Comparison of ENCODE assay signal across 16 cellular contexts in the genomic region with DNA sequence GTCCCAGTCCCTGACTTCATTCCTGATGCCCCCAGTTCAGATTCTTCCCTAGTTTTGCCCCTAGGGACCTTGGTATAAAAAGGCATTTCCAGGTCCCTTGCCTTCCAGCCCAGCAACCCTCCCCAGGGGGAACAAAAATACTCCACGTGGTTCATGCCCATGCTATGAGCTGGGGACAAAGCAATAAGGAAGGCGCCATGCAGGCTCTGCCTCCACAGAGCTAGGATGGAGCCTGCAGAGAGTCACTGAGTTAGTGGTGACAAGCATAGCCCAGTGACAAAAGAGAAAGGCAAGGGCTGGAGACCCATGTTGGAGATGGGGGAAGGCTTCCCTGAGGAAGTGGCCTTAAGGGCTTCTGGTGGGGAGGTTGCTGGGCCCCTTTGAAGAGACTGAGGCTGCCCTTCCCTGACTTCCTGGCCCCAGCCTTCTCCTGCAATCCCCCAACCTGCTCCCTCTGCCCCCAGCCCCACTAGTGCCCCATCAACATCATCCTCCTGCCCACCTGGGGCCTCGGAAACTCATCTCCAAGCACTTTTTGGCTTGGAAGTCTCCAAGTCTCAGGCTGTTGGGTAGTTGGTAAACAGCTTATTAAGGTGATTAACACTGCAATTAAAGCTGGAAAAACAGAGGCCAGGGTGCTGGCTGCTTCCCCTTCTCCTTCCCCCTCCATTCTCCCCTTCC.
DNase-seq lines count a peak whose midpoint lies in the region; ATAC-seq and TF ChIP-seq lines count a peak whose summit lies in the region.
"Had no signal": no experiment of that assay in that cellular context is flagged by ENCODE, and none has a peak within 500 bp of the region (broad histone marks: within the 10 kb centered on the region; RNA-seq: fewer than 3 reads in every experiment).

No MANE protein-coding gene starts in this region.

- no peak for TF ChIP-seq CTCF in NB4 (IDR thresholded peaks at IDR 0.05; ENCODE audit: low read depth, low read length)

- no peak for ATAC-seq in HG03280 (IDR thresholded peaks at IDR 0.05; ENCODE audit: unreplicated experiment)
- ATAC-seq: GM23338 had no signal

- DNase-seq in NCI-H1105 treated with DMSO at 0.1 percent for 48 hours (lab: John Stamatoyannopoulos, UW) (peak; percentile 13), NCI-H1105 (lab: John Stamatoyannopoulos, UW) (no peak), NB4 (ENCODE audit: low read depth) (peak; percentile 50), ecto neural progenitor cell (ENCODE audit: low spot score) (peak; percentile 46), retina (peak; percentile 1)
- DNase-seq in stimulated activated CD8-positive, alpha-beta memory T cell treated with anti-CD3 and anti-CD28 coated beads, Interleukin-4, amount 100 ng/mL, for 48 hours = no peak
- DNase-seq in activated CD8-positive, alpha-beta memory T cell treated with anti-CD3 and anti-CD28 coated beads, Interleukin-2, amount 50 U/mL, for 48 hours = no peak
- DNase-seq: Calu3, DMS79 treated with DMSO at 0.1 percent for 48 hours, GDM1, MG63, NCI-H2029, NCI-H524, Right ventricle myocardium superior had no signal

- no peak overlapping the region for H3K4me3 ChIP-seq in NB4 (ENCODE audit: low read depth, low read length)
- H3K4me3 ChIP-seq: GM23338, MG63 had no signal

- TF ChIP-seq POLR2A in NB4 (IDR thresholded peaks at IDR 0.05; ENCODE audit: extremely low read depth, insufficient read length) = no peak

Comparison
In these comparisons a context has a peak if more than half of its experiments do, and no peak if none do; other contexts are left out.
1. DNase-seq: peak in NCI-H1105 treated with DMSO at 0.1 percent for 48 hours (single experiment), NB4 (single experiment), ecto neural progenitor cell (single experiment) and retina (single experiment); none in NCI-H1105 (single experiment), stimulated activated CD8-positive, alpha-beta memory T cell treated with anti-CD3 and anti-CD28 coated beads, Interleukin-4, amount 100 ng/mL, for 48 hours (single experiment) and activated CD8-positive, alpha-beta memory T cell treated with anti-CD3 and anti-CD28 coated beads, Interleukin-2, amount 50 U/mL, for 48 hours (single experiment).